25 cellular contexts compared by ENCODE assay signal in genomic region chr18:58337285-58337684, GRCh38.
DNase-seq lines count a peak whose midpoint lies in the region; ATAC-seq, FAIRE-seq and TF ChIP-seq lines count a peak whose summit lies in the region.
"Had no signal": no experiment of that assay in that cellular context is flagged by ENCODE, and none has a peak within 500 bp of the region (broad histone marks: within the 10 kb centered on the region; RNA-seq: fewer than 3 reads in every experiment).

No MANE protein-coding gene starts in this region.

- H3K9me3 Mint-ChIP-seq in astrocyte (ENCODE audit: unreplicated experiment) = no peaks in the 10 kb centered on the region

- H2AFZ ChIP-seq in astrocyte (ENCODE audit: low read depth, low read length) = no peak overlapping the region

- H3K4me1 Mint-ChIP-seq in astrocyte (ENCODE audit: low read depth, unreplicated experiment) = peaks cover 32% of the 10 kb centered on the region

- CTCF ChIA-PET in RWPE1 (lab: Yijun Ruan, JAX) = no interaction called here

- H3K27ac ChIP-seq in astrocyte (ENCODE audit: low read depth, low read length) (no peak overlapping the region), right atrium auricular region (peak overlapping the region; percentile 28 to 68), psoas muscle (peak overlapping the region; percentile 64), RWPE1 (no peak overlapping the region), vagina (no peak overlapping the region)
- H3K27ac ChIP-seq: A549, left lung, neutrophil had no signal

- FAIRE-seq in astrocyte (lab: Jason Lieb, UNC) (no peak), GM12892 (lab: Jason Lieb, UNC) (no peak)
- FAIRE-seq: A549 had no signal

- H3K27me3 ChIP-seq in astrocyte (ENCODE audit: insufficient read depth, low read length) (no peaks in the 10 kb centered on the region), right atrium auricular region (no peaks in the 10 kb centered on the region), psoas muscle (ENCODE audit: insufficient read depth in 3 of 3, low read length in 2 of 3) (no peaks in the 10 kb centered on the region), vagina (no peaks in the 10 kb centered on the region)
- H3K27me3 ChIP-seq: left lung, neutrophil had no signal

- H3K27me3 Mint-ChIP-seq in astrocyte (ENCODE audit: low read depth, unreplicated experiment) = no peaks in the 10 kb centered on the region

- H3K4me3 ChIP-seq in astrocyte (ENCODE audit: insufficient read depth, low read depth, low read length) = no peak overlapping the region
- H3K4me3 ChIP-seq in right atrium auricular region = no peak overlapping the region
- H3K4me3 ChIP-seq in psoas muscle = no peak overlapping the region
- no peak overlapping the region for H3K4me3 ChIP-seq in vagina
- H3K4me3 ChIP-seq: A549, left lung had no signal

- peaks cover 32% of the 10 kb centered on the region for H3K4me1 ChIP-seq in astrocyte (ENCODE audit: insufficient read depth, low read length)
- H3K4me1 ChIP-seq in right atrium auricular region = peaks cover 0 to 20% of the 10 kb centered on the region in 2 donors
- H3K4me1 ChIP-seq in psoas muscle = peaks cover 13% of the 10 kb centered on the region
- H3K4me1 ChIP-seq in vagina = peaks cover 20% of the 10 kb centered on the region
- H3K4me1 ChIP-seq: A549 had no signal

- DNase-seq in COLO829 (ENCODE audit: low spot score) (peak; percentile 12), astrocyte (ENCODE audit: low read depth) (no peak), right atrium auricular region (ENCODE audit: low spot score) (no peak), psoas muscle (no peak), NCI-H2107 (lab: John Stamatoyannopoulos, UW) (no peak), RWPE1 (ENCODE audit: low spot score) (no peak), vagina (ENCODE audit: extremely low spot score in 2 of 2) (no peak), GM12892 (ENCODE audit: insufficient read length) (no peak)
- DNase-seq: activated CD8-positive, alpha-beta T cell treated with anti-CD3 and anti-CD28 coated beads, Interleukin-2, amount 10 ng/mL, durations not matched to agents 7 days and 5 days; activated gamma-delta T cell treated with Interleukin-2 at 50 U/mL for 16 hours; amygdala; C1 segment of cervical spinal cord; EL; Karpas-422; left lung; MV-4-11; NCI-H2171 treated with DMSO at 0.1 percent for 48 hours; NCI-H526; stimulated activated CD4-positive, alpha-beta T cell treated with anti-CD3 and anti-CD28 coated beads, Interleukin-12 subunit alpha, Interleukin-12 subunit beta, amount 100 ng/mL, for 4 hours; stimulated activated CD4-positive, alpha-beta T cell treated with anti-CD3 and anti-CD28 coated beads, Interleukin-4, amount 100 ng/mL, for 4 hours; T1000 had no signal

- peak; percentile 20 to 55 (median 51) for ATAC-seq in psoas muscle
- ATAC-seq: A549; activated CD4-positive, CD25-positive, alpha-beta regulatory T cell treated with anti-CD3 and anti-CD28 coated beads, Interleukin-2, amount 50 U/mL, for 24 hours; activated CD8-positive, alpha-beta T cell treated with anti-CD3 and anti-CD28 coated beads, Interleukin-2, amount 10 ng/mL, durations not matched to agents 7 days and 5 days; esophagus mucosa; left lung had no signal

- no peaks in the 10 kb centered on the region for H3K9me3 ChIP-seq in astrocyte (ENCODE audit: insufficient read depth, low read depth, low read length)
- H3K9me3 ChIP-seq in right atrium auricular region = no peaks in the 10 kb centered on the region
- no peaks in the 10 kb centered on the region for H3K9me3 ChIP-seq in psoas muscle
- no peaks in the 10 kb centered on the region for H3K9me3 ChIP-seq in vagina
- H3K9me3 ChIP-seq: A549, left lung, neutrophil had no signal

- peak overlapping the region; percentile 42 for H3K27ac Mint-ChIP-seq in astrocyte (ENCODE audit: unreplicated experiment)
- H3K27ac Mint-ChIP-seq: activated CD8-positive, alpha-beta T cell treated with anti-CD3 and anti-CD28 coated beads, Interleukin-2, amount 10 ng/mL, durations not matched to agents 7 days and 5 days had no signal

- intact Hi-C loops in psoas muscle (cut with DNase I) (no loop called here), vagina (cut with DNase I) (no loop called here)

- H3K36me3 ChIP-seq in astrocyte (ENCODE audit: insufficient read depth, low read length) (peaks cover 7% of the 10 kb centered on the region), right atrium auricular region (no peaks in the 10 kb centered on the region), psoas muscle (ENCODE audit: insufficient read depth in 1 of 2, low read depth in 1 of 2) (peaks cover 0 to 39% of the 10 kb centered on the region in 2 donors), vagina (no peaks in the 10 kb centered on the region)
- H3K36me3 ChIP-seq: neutrophil had no signal

- no peak for TF ChIP-seq POLR2A in vagina (IDR thresholded peaks at IDR 0.05)
- TF ChIP-seq POLR2A in GM12892 (IDR thresholded peaks at IDR 0.05; ENCODE audit: low read depth, low read length) = no peak

- no peaks in the 10 kb centered on the region for H3K79me2 ChIP-seq in astrocyte (ENCODE audit: insufficient read depth, low read length)

- WGBS in psoas muscle, 3 donors = 26 to 34% (median 27%) methylated on average over 4 of the region's 4 CpGs

- H3K4me3 Mint-ChIP-seq in astrocyte (ENCODE audit: unreplicated experiment) = no peak overlapping the region
- H3K4me3 Mint-ChIP-seq: activated CD8-positive, alpha-beta T cell treated with anti-CD3 and anti-CD28 coated beads, Interleukin-2, amount 10 ng/mL, durations not matched to agents 7 days and 5 days had no signal

- no peak for TF ChIP-seq CTCF in astrocyte (IDR thresholded peaks at IDR 0.05; ENCODE audit: insufficient read depth, low read depth, low read length)
- TF ChIP-seq CTCF in right atrium auricular region (IDR thresholded peaks at IDR 0.05) = no peak
- TF ChIP-seq CTCF in psoas muscle (IDR thresholded peaks at IDR 0.05) = no peak
- no peak for TF ChIP-seq CTCF in RWPE1 (conservative IDR thresholded peaks at IDR 0.05; ENCODE audit: low read depth)
- no peak for TF ChIP-seq CTCF in vagina (IDR thresholded peaks at IDR 0.05)

- H3K4me2 ChIP-seq in astrocyte (ENCODE audit: low read length) = peak overlapping the region; percentile 7
- H3K4me2 ChIP-seq: A549 had no signal

- peaks cover 29% of the 10 kb centered on the region for H3K36me3 Mint-ChIP-seq in astrocyte (ENCODE audit: low read depth, unreplicated experiment)

- H3K9ac ChIP-seq in astrocyte (ENCODE audit: low read length) = no peak overlapping the region

- H4K20me1 ChIP-seq in astrocyte (ENCODE audit: insufficient read depth, low read length) = no peaks in the 10 kb centered on the region

- POLR2A ChIA-PET in RWPE1 (lab: Yijun Ruan, JAX; ENCODE audit: low non-redundant PET) = no interaction called here

Comparison
In these comparisons a context has a peak if more than half of its experiments do, and no peak if none do; other contexts are left out.
1. H3K27ac ChIP-seq: peak in right atrium auricular region (2 of 2) and psoas muscle (single experiment); none in astrocyte (single experiment), RWPE1 (single experiment) and vagina (single experiment).